In the genomic region with DNA sequence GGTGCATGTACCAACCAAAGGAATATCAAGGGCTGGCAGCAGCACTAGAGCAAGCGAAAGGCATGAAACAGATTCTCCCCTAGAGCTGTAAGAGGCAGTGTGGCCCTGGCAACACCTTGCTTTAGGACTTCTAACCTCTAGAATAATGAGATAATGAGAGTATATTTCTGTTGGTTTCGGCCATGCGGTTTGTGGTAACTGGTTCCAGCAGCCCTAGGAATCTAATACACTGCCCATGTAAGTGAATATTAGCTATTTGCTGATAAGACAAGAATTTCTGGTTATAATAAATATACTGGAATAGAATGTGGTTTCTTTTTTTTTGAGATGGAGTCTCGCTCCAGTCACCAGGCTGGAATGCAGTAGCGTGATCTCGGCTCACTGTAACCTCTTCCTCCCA, we compare ENCODE assay signal across 21 cellular contexts.
DNase-seq lines count a peak whose midpoint lies in the region; ATAC-seq, FAIRE-seq and TF ChIP-seq lines count a peak whose summit lies in the region.
"Had no signal": no experiment of that assay in that cellular context is flagged by ENCODE, and none has a peak within 500 bp of the region (broad histone marks: within the 10 kb centered on the region; RNA-seq: fewer than 3 reads in every experiment).

No MANE protein-coding gene starts in this region.

- 90 to 100% (median 98%) methylated on average over 6 of the region's 6 CpGs for WGBS in heart left ventricle, 4 donors
- 93% methylated on average over 6 of the region's 6 CpGs for WGBS in suprapubic skin

- FAIRE-seq in astrocyte (lab: Jason Lieb, UNC) = peak; percentile 67
- no peak for FAIRE-seq in GM12892 (lab: Jason Lieb, UNC)
- FAIRE-seq: A204.1, GM19239 had no signal

- no peak overlapping the region for H2AFZ ChIP-seq in astrocyte (ENCODE audit: low read depth, low read length)
- H2AFZ ChIP-seq: GM23338 had no signal

- no peaks in the 10 kb centered on the region for H4K20me1 ChIP-seq in astrocyte (ENCODE audit: insufficient read depth, low read length)

- ATAC-seq in heart left ventricle = no peak
- ATAC-seq in left ventricle myocardium superior = no peak
- ATAC-seq in stimulated activated naive CD8-positive, alpha-beta T cell treated with anti-CD3 and anti-CD28 coated beads, Interleukin-15, Interleukin-2, amounts not matched to agents 100 U/mL and 50 U/mL, for 24 hours = no peak
- ATAC-seq: CD8-positive, alpha-beta T cell; effector memory CD8-positive, alpha-beta T cell; GM23338 had no signal

- H3K4me3 ChIP-seq in heart left ventricle (no peak overlapping the region), astrocyte (ENCODE audit: insufficient read depth, low read depth, low read length) (no peak overlapping the region), fibroblast of villous mesenchyme (ENCODE audit: low read depth, low read length) (no peak overlapping the region), suprapubic skin (no peak overlapping the region)
- H3K4me3 ChIP-seq: GM23338 had no signal

- intact Hi-C loops in heart left ventricle (cut with DNase I) (no loop called here), left ventricle myocardium superior (cut with micrococcal nuclease) (no loop called here)
- intact Hi-C loops in activated T-helper 1 cell treated with anti-CD3 and anti-CD28 coated beads, Interleukin-12 subunit alpha, Interleukin-12 subunit beta, Interleukin-2, Interleukin-4 antibody, amounts not matched to agents 30 ng/mL and 10 ng/mL and 1 ng/mL, durations not matched to agents 14 hours and 24 hours and 36 hours (cut with micrococcal nuclease) = no loop called here

- TF ChIP-seq EP300 in suprapubic skin (IDR thresholded peaks at IDR 0.05) = no peak

- H3K9ac ChIP-seq in astrocyte (ENCODE audit: low read length) = no peak overlapping the region

- peak overlapping the region; percentile 24 for H3K4me2 ChIP-seq in astrocyte (ENCODE audit: low read length)
- H3K4me2 ChIP-seq: GM23338 had no signal

- TF ChIP-seq CTCF in heart left ventricle (IDR thresholded peaks at IDR 0.05) (no peak), astrocyte (IDR thresholded peaks at IDR 0.05; ENCODE audit: insufficient read depth, low read depth, low read length) (no peak), fibroblast of villous mesenchyme (IDR thresholded peaks at IDR 0.05; ENCODE audit: insufficient read depth, low read depth, low read length) (no peak), suprapubic skin (IDR thresholded peaks at IDR 0.05) (no peak)

- H3K79me2 ChIP-seq in astrocyte (ENCODE audit: insufficient read depth, low read length) = no peaks in the 10 kb centered on the region

- no peaks in the 10 kb centered on the region for H3K27me3 Mint-ChIP-seq in astrocyte (ENCODE audit: low read depth, unreplicated experiment)
- H3K27me3 Mint-ChIP-seq in activated T-helper 1 cell treated with anti-CD3 and anti-CD28 coated beads, Interleukin-12 subunit alpha, Interleukin-12 subunit beta, Interleukin-2, Interleukin-4 antibody, amounts not matched to agents 30 ng/mL and 10 ng/mL and 1 ng/mL, durations not matched to agents 14 hours and 24 hours and 36 hours (ENCODE audit: insufficient read depth) = no peaks in the 10 kb centered on the region
- H3K27me3 Mint-ChIP-seq: activated CD4-positive, alpha-beta T cell treated with anti-CD3 and anti-CD28 coated beads, Interleukin-2, amount 10 ng/mL, durations not matched to agents 24 days and 14 days; IgD-negative memory B cell had no signal

- H3K4me1 ChIP-seq in heart left ventricle = peaks cover 3 to 67% (median 27%) of the 10 kb centered on the region in 12 donors
- H3K4me1 ChIP-seq in astrocyte (ENCODE audit: insufficient read depth, low read length) = peaks cover 31% of the 10 kb centered on the region
- H3K4me1 ChIP-seq in suprapubic skin = peaks cover 43% of the 10 kb centered on the region

- H3K36me3 ChIP-seq in heart left ventricle (no peaks in the 10 kb centered on the region), astrocyte (ENCODE audit: insufficient read depth, low read length) (no peaks in the 10 kb centered on the region), suprapubic skin (no peaks in the 10 kb centered on the region)

- DNase-seq in heart left ventricle = no peak
- no peak for DNase-seq in left ventricle myocardium superior
- peak; percentile 95 for DNase-seq in astrocyte (ENCODE audit: low read depth)
- peak; percentile 80 for DNase-seq in fibroblast of villous mesenchyme (ENCODE audit: low read depth)
- no peak for DNase-seq in suprapubic skin (ENCODE audit: low spot score in 2 of 2)
- no peak for DNase-seq in stimulated activated naive CD8-positive, alpha-beta T cell treated with anti-CD3 and anti-CD28 coated beads, Interleukin-15, Interleukin-2, amounts not matched to agents 100 U/mL and 50 U/mL, for 24 hours
- DNase-seq in activated T-helper 1 cell treated with anti-CD3 and anti-CD28 coated beads, Interleukin-12 subunit alpha, Interleukin-12 subunit beta, Interleukin-2, Interleukin-4 antibody, amounts not matched to agents 30 ng/mL and 10 ng/mL and 1 ng/mL, durations not matched to agents 14 hours and 24 hours and 36 hours (ENCODE audit: low spot score) = no peak
- DNase-seq in GM12892 (ENCODE audit: insufficient read length) = no peak
- DNase-seq: amygdala; CD8-positive, alpha-beta T cell; effector memory CD8-positive, alpha-beta T cell; kidney; NCI-H1092; stimulated activated CD4-positive, alpha-beta T cell treated with anti-CD3 and anti-CD28 coated beads, Interleukin-4, amount 100 ng/mL, for 24 hours; T-helper 9 cell had no signal

- H3K9me3 ChIP-seq in heart left ventricle (no peaks in the 10 kb centered on the region), astrocyte (ENCODE audit: insufficient read depth, low read depth, low read length) (no peaks in the 10 kb centered on the region), suprapubic skin (no peaks in the 10 kb centered on the region)

- H3K27ac Mint-ChIP-seq in astrocyte (ENCODE audit: unreplicated experiment) = no peak overlapping the region
- no peak overlapping the region for H3K27ac Mint-ChIP-seq in activated T-helper 1 cell treated with anti-CD3 and anti-CD28 coated beads, Interleukin-12 subunit alpha, Interleukin-12 subunit beta, Interleukin-2, Interleukin-4 antibody, amounts not matched to agents 30 ng/mL and 10 ng/mL and 1 ng/mL, durations not matched to agents 14 hours and 24 hours and 36 hours
- H3K27ac Mint-ChIP-seq: CD8-positive, alpha-beta T cell; effector memory CD8-positive, alpha-beta T cell; GM23338 had no signal

- peak overlapping the region in 10 of 12 donors; percentile 14 to 73 (median 65) for H3K27ac ChIP-seq in heart left ventricle
- peak overlapping the region; percentile 75 for H3K27ac ChIP-seq in astrocyte (ENCODE audit: low read depth, low read length)
- H3K27ac ChIP-seq in suprapubic skin = peak overlapping the region; percentile 25

- no peak overlapping the region for H3K4me3 Mint-ChIP-seq in astrocyte (ENCODE audit: unreplicated experiment)
- no peak overlapping the region for H3K4me3 Mint-ChIP-seq in activated T-helper 1 cell treated with anti-CD3 and anti-CD28 coated beads, Interleukin-12 subunit alpha, Interleukin-12 subunit beta, Interleukin-2, Interleukin-4 antibody, amounts not matched to agents 30 ng/mL and 10 ng/mL and 1 ng/mL, durations not matched to agents 14 hours and 24 hours and 36 hours
- H3K4me3 Mint-ChIP-seq: activated CD4-positive, alpha-beta T cell treated with anti-CD3 and anti-CD28 coated beads, Interleukin-2, amount 10 ng/mL, durations not matched to agents 24 days and 14 days; activated T-cell treated with anti-CD3 and anti-CD28 coated beads, Interleukin-2, amount 50 U/mL, for 72 hours; CD8-positive, alpha-beta T cell; effector memory CD8-positive, alpha-beta T cell; GM23338; IgD-negative memory B cell had no signal

- peaks cover 23% of the 10 kb centered on the region for H3K4me1 Mint-ChIP-seq in astrocyte (ENCODE audit: low read depth, unreplicated experiment)
- H3K4me1 Mint-ChIP-seq in activated T-helper 1 cell treated with anti-CD3 and anti-CD28 coated beads, Interleukin-12 subunit alpha, Interleukin-12 subunit beta, Interleukin-2, Interleukin-4 antibody, amounts not matched to agents 30 ng/mL and 10 ng/mL and 1 ng/mL, durations not matched to agents 14 hours and 24 hours and 36 hours (ENCODE audit: low read depth) = peaks cover 23% of the 10 kb centered on the region

- H3K9me3 Mint-ChIP-seq in astrocyte (ENCODE audit: unreplicated experiment) = no peaks in the 10 kb centered on the region
- H3K9me3 Mint-ChIP-seq in activated T-helper 1 cell treated with anti-CD3 and anti-CD28 coated beads, Interleukin-12 subunit alpha, Interleukin-12 subunit beta, Interleukin-2, Interleukin-4 antibody, amounts not matched to agents 30 ng/mL and 10 ng/mL and 1 ng/mL, durations not matched to agents 14 hours and 24 hours and 36 hours = peaks cover 3% of the 10 kb centered on the region
- H3K9me3 Mint-ChIP-seq: activated CD4-positive, alpha-beta T cell treated with anti-CD3 and anti-CD28 coated beads, Interleukin-2, amount 10 ng/mL, durations not matched to agents 24 days and 14 days; activated T-cell treated with anti-CD3 and anti-CD28 coated beads, Interleukin-2, amount 50 U/mL, for 72 hours; CD8-positive, alpha-beta T cell; GM23338; IgD-negative memory B cell had no signal

- H3K36me3 Mint-ChIP-seq in astrocyte (ENCODE audit: low read depth, unreplicated experiment) = peaks cover 13% of the 10 kb centered on the region
- H3K36me3 Mint-ChIP-seq in activated T-helper 1 cell treated with anti-CD3 and anti-CD28 coated beads, Interleukin-12 subunit alpha, Interleukin-12 subunit beta, Interleukin-2, Interleukin-4 antibody, amounts not matched to agents 30 ng/mL and 10 ng/mL and 1 ng/mL, durations not matched to agents 14 hours and 24 hours and 36 hours (ENCODE audit: low read depth) = peaks cover 2% of the 10 kb centered on the region
- H3K36me3 Mint-ChIP-seq: CD8-positive, alpha-beta T cell had no signal

- H3K27me3 ChIP-seq in heart left ventricle = no peaks in the 10 kb centered on the region
- H3K27me3 ChIP-seq in astrocyte (ENCODE audit: insufficient read depth, low read length) = no peaks in the 10 kb centered on the region
- H3K27me3 ChIP-seq in suprapubic skin = no peaks in the 10 kb centered on the region

- TF ChIP-seq POLR2A in heart left ventricle (IDR thresholded peaks at IDR 0.05) = no peak
- no peak for TF ChIP-seq POLR2A in suprapubic skin (IDR thresholded peaks at IDR 0.05)
- no peak for TF ChIP-seq POLR2A in GM12892 (IDR thresholded peaks at IDR 0.05; ENCODE audit: low read depth, low read length)

Comparison
In these comparisons a context has a peak if more than half of its experiments do, and no peak if none do; other contexts are left out.
1. DNase-seq: peak in astrocyte (single experiment) and fibroblast of villous mesenchyme (single experiment); none in heart left ventricle (0 of 5), left ventricle myocardium superior (single experiment), suprapubic skin (0 of 2), stimulated activated naive CD8-positive, alpha-beta T cell treated with anti-CD3 and anti-CD28 coated beads, Interleukin-15, Interleukin-2, amounts not matched to agents 100 U/mL and 50 U/mL, for 24 hours (single experiment), activated T-helper 1 cell treated with anti-CD3 and anti-CD28 coated beads, Interleukin-12 subunit alpha, Interleukin-12 subunit beta, Interleukin-2, Interleukin-4 antibody, amounts not matched to agents 30 ng/mL and 10 ng/mL and 1 ng/mL, durations not matched to agents 14 hours and 24 hours and 36 hours (single experiment) and GM12892 (single experiment).
2. H3K27ac ChIP-seq: peak in every context shown above with its lines; median percentile 75 in astrocyte; 65 in heart left ventricle; 25 in suprapubic skin.